8 cellular contexts compared by ENCODE assay signal in the genomic region with DNA sequence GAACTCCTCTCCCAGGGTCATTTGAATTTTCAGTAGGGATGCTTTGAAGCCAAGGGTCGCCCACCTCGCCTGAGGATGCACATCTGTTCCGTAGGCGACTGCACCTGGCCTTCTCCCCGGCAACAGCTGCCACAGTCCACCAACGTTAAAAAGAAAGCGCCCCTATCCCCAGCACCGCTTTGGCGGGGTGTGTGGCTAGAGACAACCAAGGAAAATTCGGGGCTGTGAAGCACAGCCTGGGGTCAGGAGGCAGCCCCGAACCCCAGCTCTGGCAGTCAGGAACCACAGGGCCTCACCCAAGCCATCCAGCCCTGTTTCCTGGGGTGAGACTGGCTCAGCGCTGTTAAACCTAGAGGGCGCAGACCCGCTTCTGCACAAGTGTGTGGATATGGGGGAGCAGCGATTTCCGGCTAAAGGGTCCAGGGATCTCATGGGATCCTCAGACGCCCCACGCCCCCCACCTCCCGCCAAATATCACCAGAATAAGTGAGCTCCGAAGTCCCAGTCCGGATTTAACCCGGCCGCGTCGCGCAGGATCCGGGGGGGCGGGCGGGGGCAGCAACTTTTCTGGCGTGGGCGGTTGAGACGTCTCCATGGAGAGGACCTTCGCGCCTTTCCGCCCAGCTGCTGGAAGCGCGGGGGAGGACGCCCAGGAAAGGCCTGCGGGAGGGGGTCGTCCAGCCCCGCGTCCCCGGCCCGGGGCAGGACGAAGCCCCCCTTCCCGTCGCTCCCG. TPM values are rescaled to one million over a fixed set of nuclear protein-coding genes. Genes with fewer than 3 reads are reported as not detected.
DNase-seq lines count a peak whose midpoint lies in the region; ATAC-seq and TF ChIP-seq lines count a peak whose summit lies in the region.

No MANE protein-coding gene starts in this region.

- no peak overlapping the region for H2BK120ac ChIP-seq in neuronal stem cell (ENCODE audit: low read depth, low read length)

- H3K23ac ChIP-seq in neuronal stem cell (ENCODE audit: low read depth, low read length, poor library complexity) = peak overlapping the region; percentile 99

- peak; percentile 39 for ATAC-seq in GM21737 (IDR thresholded peaks at IDR 0.05; ENCODE audit: unreplicated experiment)

- H4K91ac ChIP-seq in neuronal stem cell (ENCODE audit: low read depth, low read length, poor library complexity) = peak overlapping the region; percentile 82

- peaks cover 7% of the 10 kb centered on the region for H3K79me1 ChIP-seq in neuronal stem cell (ENCODE audit: low read depth, low read length)

- peak overlapping the region; percentile 85 for H2AFZ ChIP-seq in neuronal stem cell (ENCODE audit: low read length)

- H3K14ac ChIP-seq in neuronal stem cell (ENCODE audit: low read length) = peak overlapping the region; percentile 98

- peak overlapping the region; percentile 77 for H2AK5ac ChIP-seq in neuronal stem cell (ENCODE audit: low read depth, low read length)

- peaks cover 0 to 4% of the 10 kb centered on the region in 2 donors for H3K36me3 ChIP-seq in neuronal stem cell (replicated peaks in 1 of 2; ENCODE audit: control insufficient read depth in 2 of 2, insufficient read depth in 2 of 2, low read length in 2 of 2)

- peak; percentile 9 for TF ChIP-seq CTCF in GM10266 (IDR thresholded peaks at IDR 0.05; ENCODE audit: control insufficient read depth, insufficient read depth, low read depth, missing control alignments)
- TF ChIP-seq CTCF in fibroblast of pulmonary artery (IDR thresholded peaks at IDR 0.05; ENCODE audit: low read length, missing control alignments) = no peak

- H4K8ac ChIP-seq in neuronal stem cell (ENCODE audit: low read depth, low read length) = peak overlapping the region; percentile 100

- peak overlapping the region; percentile 99 for H3K18ac ChIP-seq in neuronal stem cell (ENCODE audit: low read length)

- H2BK5ac ChIP-seq in neuronal stem cell (ENCODE audit: low read length) = peak overlapping the region; percentile 88

- H3K9me3 ChIP-seq in neuronal stem cell (replicated peaks in 1 of 2; ENCODE audit: control insufficient read depth in 2 of 2, insufficient read depth in 1 of 2, low read depth in 1 of 2, low read length in 2 of 2) = peaks cover 0 to 12% of the 10 kb centered on the region in 2 donors

- peak overlapping the region; percentile 67 for H3K4me3 ChIP-seq in fibroblast of pulmonary artery (replicated peaks; ENCODE audit: low read depth, low read length)
- peak overlapping the region in 1 of 2 donors; percentile 88 for H3K4me3 ChIP-seq in neuronal stem cell (ENCODE audit: low read length in 2 of 2)

- no peaks in the 10 kb centered on the region for H3K4me1 ChIP-seq in neuronal stem cell (ENCODE audit: control insufficient read depth in 2 of 2, insufficient read depth in 1 of 2, low read depth in 1 of 2, low read length in 2 of 2)

- peak overlapping the region; percentile 90 for H3K4me2 ChIP-seq in neuronal stem cell (ENCODE audit: insufficient read depth, low read length, poor library complexity, severe bottlenecking)

- H3K27me3 ChIP-seq in neuronal stem cell (ENCODE audit: control insufficient read depth in 3 of 3, insufficient read depth in 3 of 3, low read depth in 1 of 3, low read length in 3 of 3) = peaks cover 0 to 43% (median 0%) of the 10 kb centered on the region in 3 experiments

- no peak overlapping the region for H2BK12ac ChIP-seq in neuronal stem cell (ENCODE audit: low read length)

- peak overlapping the region; percentile 93 for H2BK15ac ChIP-seq in neuronal stem cell (ENCODE audit: low read length)

- no CpG with 5 or more reads among the region's 48 CpGs for WGBS in neuronal stem cell (ENCODE audit: extremely low coverage in 2 of 2, insufficient read length in 2 of 2, insufficient replicate concordance in 1 of 2), 2 donors

- H3K4ac ChIP-seq in neuronal stem cell (ENCODE audit: low read length) = peak overlapping the region; percentile 68

- peak overlapping the region; percentile 98 for H3K9ac ChIP-seq in neuronal stem cell (ENCODE audit: low read depth, low read length, poor library complexity)

- no peak overlapping the region for H3K27ac ChIP-seq in neuronal stem cell (replicated peaks; ENCODE audit: low read length)

- DNase-seq in GM10266 (ENCODE audit: extremely low spot score) = peak; percentile 76
- DNase-seq in Kasumi-1 (lab: John Stamatoyannopoulos, UW) = peak; percentile 44 to 60
- peak; percentile 6 for DNase-seq in activated T-cell treated with anti-CD3 and anti-CD28 coated beads for 1 hour (ENCODE audit: low read depth)
- DNase-seq in fibroblast of pulmonary artery (ENCODE audit: low read depth) = peak; percentile 22
- DNase-seq in neuronal stem cell (ENCODE audit: low spot score) = no peak
- DNase-seq in superior temporal gyrus (ENCODE audit: extremely low spot score) = no peak
- no peak for DNase-seq in mucosa of gallbladder (ENCODE audit: low spot score)

RNA-seq across cellular contexts. Expression of gene ZC3HAV1L, which starts 0.8 kb away (rescaled TPM):
- polyA plus RNA-seq in neuronal stem cell (2013, experiment 1 of 2) = 5.1 TPM
- polyA plus RNA-seq in neuronal stem cell (2013, experiment 2 of 2) = 5.3 TPM
- 9.0 TPM for total RNA-seq in mucosa of gallbladder

RNA-seq across cellular contexts. Expression of gene KIAA1549, which starts 53.8 kb away (rescaled TPM):
- polyA plus RNA-seq in neuronal stem cell (2013, experiment 1 of 2) = 10.0 TPM
- 10.6 TPM for polyA plus RNA-seq in neuronal stem cell (2013, experiment 2 of 2)
- 5.7 TPM for total RNA-seq in mucosa of gallbladder

Comparison
In these comparisons a context has a peak if more than half of its experiments do, and no peak if none do; other contexts are left out.
1. DNase-seq: peak in GM10266 (single experiment), Kasumi-1 (2 of 2), activated T-cell treated with anti-CD3 and anti-CD28 coated beads for 1 hour (single experiment) and fibroblast of pulmonary artery (single experiment); none in neuronal stem cell (single experiment), superior temporal gyrus (single experiment) and mucosa of gallbladder (single experiment).